ENCODE assay signal across 1 cellular context in the genomic region with DNA sequence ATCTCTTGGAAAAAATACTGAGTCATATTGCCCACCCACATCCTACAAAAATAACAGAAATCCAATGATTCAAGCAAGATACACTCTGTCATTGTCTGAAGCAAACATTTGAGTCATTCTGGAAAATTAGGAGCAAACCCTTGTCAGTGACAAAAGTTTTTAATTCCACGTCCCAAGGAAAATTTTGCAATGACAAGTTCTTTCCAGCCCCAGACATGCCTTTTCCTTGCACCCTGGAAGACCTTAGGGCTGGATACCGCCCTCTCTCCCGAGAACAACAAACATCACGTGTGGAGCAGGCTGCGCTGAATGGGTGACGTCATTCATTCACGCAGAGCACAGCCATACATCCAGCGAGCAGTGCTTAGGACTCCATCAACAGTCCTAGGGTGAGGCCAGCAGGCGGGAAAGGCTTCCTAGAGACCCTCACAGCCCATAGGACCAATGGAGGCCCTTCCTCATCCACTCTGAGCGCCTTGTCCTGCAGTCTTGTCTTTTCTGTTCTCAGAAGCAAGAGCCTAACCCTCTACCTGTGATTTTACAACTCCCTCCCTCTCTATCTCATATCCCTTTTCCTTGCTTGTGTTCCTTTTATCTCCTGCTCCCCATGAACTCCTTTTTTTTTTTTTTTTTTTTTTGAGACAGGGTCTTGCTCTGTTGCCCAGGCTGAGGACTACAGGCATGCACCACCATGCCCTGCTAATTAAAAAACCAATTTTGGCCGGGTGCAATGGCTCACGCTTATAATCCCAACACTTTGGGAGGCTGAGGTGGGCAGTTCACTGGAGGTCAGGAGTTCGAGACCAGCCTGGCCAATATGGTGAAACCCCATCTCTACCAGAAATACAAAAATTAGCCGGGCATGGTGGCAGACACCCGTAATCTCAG.
A peak's percentile ranks its signal among the peaks of the same experiment; 100 is the strongest.
TF ChIP-seq lines count a peak whose summit lies in the region.

No MANE protein-coding gene starts in this region.

TF ChIP-seq in K562, 482 proteins besides CTCF, POLR2A, EP300 and RAD21 (continued from another document and continues in another):
- no peak for TF ChIP-seq ZBED1 (IDR thresholded peaks at IDR 0.05)
- no peak for TF ChIP-seq ESRRA (IDR thresholded peaks at IDR 0.05; ENCODE audit: borderline replicate concordance, low read depth)
- TF ChIP-seq NCOR1 (IDR thresholded peaks at IDR 0.05): no peak
- no peak for TF ChIP-seq STAT5B (CRISPR knock-in tag; IDR thresholded peaks at IDR 0.05)
- TF ChIP-seq BMI1 (IDR thresholded peaks at IDR 0.05; ENCODE audit: low read length): no peak
- TF ChIP-seq ZSCAN32 (CRISPR knock-in tag; IDR thresholded peaks at IDR 0.05): no peak
- TF ChIP-seq, protein P1, sequence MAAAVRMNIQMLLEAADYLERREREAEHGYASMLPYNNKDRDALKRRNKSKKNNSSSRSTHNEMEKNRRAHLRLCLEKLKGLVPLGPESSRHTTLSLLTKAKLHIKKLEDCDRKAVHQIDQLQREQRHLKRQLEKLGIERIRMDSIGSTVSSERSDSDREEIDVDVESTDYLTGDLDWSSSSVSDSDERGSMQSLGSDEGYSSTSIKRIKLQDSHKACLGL (CRISPR knock-in tag; IDR thresholded peaks at IDR 0.05; ENCODE audit: borderline replicate concordance, poor library complexity, severe bottlenecking): no peak
- TF ChIP-seq ZC3H4 (CRISPR knock-in tag; IDR thresholded peaks at IDR 0.05; ENCODE audit: borderline replicate concordance): no peak
- no peak for TF ChIP-seq STAT5A (IDR thresholded peaks at IDR 0.05; ENCODE audit: borderline replicate concordance, low read length)
- 0 out of 2 replicates have a peak, but pooled peaks have one; percentile 35 for TF ChIP-seq GABPB1 (CRISPR knock-in tag; IDR thresholded peaks at IDR 0.05)
- TF ChIP-seq MCM3 (IDR thresholded peaks at IDR 0.05): no peak
- no peak for TF ChIP-seq KLF10 (CRISPR knock-in tag; IDR thresholded peaks at IDR 0.05)
- TF ChIP-seq, protein P2, sequence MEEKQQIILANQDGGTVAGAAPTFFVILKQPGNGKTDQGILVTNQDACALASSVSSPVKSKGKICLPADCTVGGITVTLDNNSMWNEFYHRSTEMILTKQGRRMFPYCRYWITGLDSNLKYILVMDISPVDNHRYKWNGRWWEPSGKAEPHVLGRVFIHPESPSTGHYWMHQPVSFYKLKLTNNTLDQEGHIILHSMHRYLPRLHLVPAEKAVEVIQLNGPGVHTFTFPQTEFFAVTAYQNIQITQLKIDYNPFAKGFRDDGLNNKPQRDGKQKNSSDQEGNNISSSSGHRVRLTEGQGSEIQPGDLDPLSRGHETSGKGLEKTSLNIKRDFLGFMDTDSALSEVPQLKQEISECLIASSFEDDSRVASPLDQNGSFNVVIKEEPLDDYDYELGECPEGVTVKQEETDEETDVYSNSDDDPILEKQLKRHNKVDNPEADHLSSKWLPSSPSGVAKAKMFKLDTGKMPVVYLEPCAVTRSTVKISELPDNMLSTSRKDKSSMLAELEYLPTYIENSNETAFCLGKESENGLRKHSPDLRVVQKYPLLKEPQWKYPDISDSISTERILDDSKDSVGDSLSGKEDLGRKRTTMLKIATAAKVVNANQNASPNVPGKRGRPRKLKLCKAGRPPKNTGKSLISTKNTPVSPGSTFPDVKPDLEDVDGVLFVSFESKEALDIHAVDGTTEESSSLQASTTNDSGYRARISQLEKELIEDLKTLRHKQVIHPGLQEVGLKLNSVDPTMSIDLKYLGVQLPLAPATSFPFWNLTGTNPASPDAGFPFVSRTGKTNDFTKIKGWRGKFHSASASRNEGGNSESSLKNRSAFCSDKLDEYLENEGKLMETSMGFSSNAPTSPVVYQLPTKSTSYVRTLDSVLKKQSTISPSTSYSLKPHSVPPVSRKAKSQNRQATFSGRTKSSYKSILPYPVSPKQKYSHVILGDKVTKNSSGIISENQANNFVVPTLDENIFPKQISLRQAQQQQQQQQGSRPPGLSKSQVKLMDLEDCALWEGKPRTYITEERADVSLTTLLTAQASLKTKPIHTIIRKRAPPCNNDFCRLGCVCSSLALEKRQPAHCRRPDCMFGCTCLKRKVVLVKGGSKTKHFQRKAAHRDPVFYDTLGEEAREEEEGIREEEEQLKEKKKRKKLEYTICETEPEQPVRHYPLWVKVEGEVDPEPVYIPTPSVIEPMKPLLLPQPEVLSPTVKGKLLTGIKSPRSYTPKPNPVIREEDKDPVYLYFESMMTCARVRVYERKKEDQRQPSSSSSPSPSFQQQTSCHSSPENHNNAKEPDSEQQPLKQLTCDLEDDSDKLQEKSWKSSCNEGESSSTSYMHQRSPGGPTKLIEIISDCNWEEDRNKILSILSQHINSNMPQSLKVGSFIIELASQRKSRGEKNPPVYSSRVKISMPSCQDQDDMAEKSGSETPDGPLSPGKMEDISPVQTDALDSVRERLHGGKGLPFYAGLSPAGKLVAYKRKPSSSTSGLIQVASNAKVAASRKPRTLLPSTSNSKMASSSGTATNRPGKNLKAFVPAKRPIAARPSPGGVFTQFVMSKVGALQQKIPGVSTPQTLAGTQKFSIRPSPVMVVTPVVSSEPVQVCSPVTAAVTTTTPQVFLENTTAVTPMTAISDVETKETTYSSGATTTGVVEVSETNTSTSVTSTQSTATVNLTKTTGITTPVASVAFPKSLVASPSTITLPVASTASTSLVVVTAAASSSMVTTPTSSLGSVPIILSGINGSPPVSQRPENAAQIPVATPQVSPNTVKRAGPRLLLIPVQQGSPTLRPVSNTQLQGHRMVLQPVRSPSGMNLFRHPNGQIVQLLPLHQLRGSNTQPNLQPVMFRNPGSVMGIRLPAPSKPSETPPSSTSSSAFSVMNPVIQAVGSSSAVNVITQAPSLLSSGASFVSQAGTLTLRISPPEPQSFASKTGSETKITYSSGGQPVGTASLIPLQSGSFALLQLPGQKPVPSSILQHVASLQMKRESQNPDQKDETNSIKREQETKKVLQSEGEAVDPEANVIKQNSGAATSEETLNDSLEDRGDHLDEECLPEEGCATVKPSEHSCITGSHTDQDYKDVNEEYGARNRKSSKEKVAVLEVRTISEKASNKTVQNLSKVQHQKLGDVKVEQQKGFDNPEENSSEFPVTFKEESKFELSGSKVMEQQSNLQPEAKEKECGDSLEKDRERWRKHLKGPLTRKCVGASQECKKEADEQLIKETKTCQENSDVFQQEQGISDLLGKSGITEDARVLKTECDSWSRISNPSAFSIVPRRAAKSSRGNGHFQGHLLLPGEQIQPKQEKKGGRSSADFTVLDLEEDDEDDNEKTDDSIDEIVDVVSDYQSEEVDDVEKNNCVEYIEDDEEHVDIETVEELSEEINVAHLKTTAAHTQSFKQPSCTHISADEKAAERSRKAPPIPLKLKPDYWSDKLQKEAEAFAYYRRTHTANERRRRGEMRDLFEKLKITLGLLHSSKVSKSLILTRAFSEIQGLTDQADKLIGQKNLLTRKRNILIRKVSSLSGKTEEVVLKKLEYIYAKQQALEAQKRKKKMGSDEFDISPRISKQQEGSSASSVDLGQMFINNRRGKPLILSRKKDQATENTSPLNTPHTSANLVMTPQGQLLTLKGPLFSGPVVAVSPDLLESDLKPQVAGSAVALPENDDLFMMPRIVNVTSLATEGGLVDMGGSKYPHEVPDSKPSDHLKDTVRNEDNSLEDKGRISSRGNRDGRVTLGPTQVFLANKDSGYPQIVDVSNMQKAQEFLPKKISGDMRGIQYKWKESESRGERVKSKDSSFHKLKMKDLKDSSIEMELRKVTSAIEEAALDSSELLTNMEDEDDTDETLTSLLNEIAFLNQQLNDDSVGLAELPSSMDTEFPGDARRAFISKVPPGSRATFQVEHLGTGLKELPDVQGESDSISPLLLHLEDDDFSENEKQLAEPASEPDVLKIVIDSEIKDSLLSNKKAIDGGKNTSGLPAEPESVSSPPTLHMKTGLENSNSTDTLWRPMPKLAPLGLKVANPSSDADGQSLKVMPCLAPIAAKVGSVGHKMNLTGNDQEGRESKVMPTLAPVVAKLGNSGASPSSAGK (IDR thresholded peaks at IDR 0.05): peak; percentile 89
- TF ChIP-seq TAF15 (IDR thresholded peaks at IDR 0.05; ENCODE audit: low read depth, low read length): no peak
- TF ChIP-seq, protein P3, sequence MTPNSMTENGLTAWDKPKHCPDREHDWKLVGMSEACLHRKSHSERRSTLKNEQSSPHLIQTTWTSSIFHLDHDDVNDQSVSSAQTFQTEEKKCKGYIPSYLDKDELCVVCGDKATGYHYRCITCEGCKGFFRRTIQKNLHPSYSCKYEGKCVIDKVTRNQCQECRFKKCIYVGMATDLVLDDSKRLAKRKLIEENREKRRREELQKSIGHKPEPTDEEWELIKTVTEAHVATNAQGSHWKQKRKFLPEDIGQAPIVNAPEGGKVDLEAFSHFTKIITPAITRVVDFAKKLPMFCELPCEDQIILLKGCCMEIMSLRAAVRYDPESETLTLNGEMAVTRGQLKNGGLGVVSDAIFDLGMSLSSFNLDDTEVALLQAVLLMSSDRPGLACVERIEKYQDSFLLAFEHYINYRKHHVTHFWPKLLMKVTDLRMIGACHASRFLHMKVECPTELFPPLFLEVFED (CRISPR knock-in tag; conservative IDR thresholded peaks at IDR 0.05): no peak
- TF ChIP-seq NR2C1 (IDR thresholded peaks at IDR 0.05): no peak
- no peak for TF ChIP-seq NR2C1 (tag; IDR thresholded peaks at IDR 0.05)
- TF ChIP-seq, protein P4, sequence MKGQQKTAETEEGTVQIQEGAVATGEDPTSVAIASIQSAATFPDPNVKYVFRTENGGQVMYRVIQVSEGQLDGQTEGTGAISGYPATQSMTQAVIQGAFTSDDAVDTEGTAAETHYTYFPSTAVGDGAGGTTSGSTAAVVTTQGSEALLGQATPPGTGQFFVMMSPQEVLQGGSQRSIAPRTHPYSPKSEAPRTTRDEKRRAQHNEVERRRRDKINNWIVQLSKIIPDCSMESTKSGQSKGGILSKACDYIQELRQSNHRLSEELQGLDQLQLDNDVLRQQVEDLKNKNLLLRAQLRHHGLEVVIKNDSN (CRISPR knock-in tag; IDR thresholded peaks at IDR 0.05): peak; percentile 97
- TF ChIP-seq CAMTA2 (CRISPR knock-in tag; conservative IDR thresholded peaks at IDR 0.05): no peak
- peak; percentile 24 for TF ChIP-seq PHF20 (IDR thresholded peaks at IDR 0.05; ENCODE audit: partially characterized antibody)
- no peak for TF ChIP-seq ZNF699 (CRISPR knock-in tag; IDR thresholded peaks at IDR 0.05; ENCODE audit: insufficient replicate concordance)
- TF ChIP-seq, protein P5, sequence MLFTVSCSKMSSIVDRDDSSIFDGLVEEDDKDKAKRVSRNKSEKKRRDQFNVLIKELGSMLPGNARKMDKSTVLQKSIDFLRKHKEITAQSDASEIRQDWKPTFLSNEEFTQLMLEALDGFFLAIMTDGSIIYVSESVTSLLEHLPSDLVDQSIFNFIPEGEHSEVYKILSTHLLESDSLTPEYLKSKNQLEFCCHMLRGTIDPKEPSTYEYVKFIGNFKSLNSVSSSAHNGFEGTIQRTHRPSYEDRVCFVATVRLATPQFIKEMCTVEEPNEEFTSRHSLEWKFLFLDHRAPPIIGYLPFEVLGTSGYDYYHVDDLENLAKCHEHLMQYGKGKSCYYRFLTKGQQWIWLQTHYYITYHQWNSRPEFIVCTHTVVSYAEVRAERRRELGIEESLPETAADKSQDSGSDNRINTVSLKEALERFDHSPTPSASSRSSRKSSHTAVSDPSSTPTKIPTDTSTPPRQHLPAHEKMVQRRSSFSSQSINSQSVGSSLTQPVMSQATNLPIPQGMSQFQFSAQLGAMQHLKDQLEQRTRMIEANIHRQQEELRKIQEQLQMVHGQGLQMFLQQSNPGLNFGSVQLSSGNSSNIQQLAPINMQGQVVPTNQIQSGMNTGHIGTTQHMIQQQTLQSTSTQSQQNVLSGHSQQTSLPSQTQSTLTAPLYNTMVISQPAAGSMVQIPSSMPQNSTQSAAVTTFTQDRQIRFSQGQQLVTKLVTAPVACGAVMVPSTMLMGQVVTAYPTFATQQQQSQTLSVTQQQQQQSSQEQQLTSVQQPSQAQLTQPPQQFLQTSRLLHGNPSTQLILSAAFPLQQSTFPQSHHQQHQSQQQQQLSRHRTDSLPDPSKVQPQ (CRISPR knock-in tag; IDR thresholded peaks at IDR 0.05; ENCODE audit: borderline replicate concordance): no peak; the same call in 1 of the 2 replicates
- no peak for TF ChIP-seq HMG20B (CRISPR knock-in tag; IDR thresholded peaks at IDR 0.05)
- TF ChIP-seq ZNF75A (CRISPR knock-in tag; IDR thresholded peaks at IDR 0.05): 0 out of 2 replicates have a peak, but pooled peaks have one; percentile 62
- TF ChIP-seq, protein P6, sequence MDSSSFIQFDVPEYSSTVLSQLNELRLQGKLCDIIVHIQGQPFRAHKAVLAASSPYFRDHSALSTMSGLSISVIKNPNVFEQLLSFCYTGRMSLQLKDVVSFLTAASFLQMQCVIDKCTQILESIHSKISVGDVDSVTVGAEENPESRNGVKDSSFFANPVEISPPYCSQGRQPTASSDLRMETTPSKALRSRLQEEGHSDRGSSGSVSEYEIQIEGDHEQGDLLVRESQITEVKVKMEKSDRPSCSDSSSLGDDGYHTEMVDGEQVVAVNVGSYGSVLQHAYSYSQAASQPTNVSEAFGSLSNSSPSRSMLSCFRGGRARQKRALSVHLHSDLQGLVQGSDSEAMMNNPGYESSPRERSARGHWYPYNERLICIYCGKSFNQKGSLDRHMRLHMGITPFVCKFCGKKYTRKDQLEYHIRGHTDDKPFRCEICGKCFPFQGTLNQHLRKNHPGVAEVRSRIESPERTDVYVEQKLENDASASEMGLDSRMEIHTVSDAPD (CRISPR knock-in tag; IDR thresholded peaks at IDR 0.05): no peak
- no peak for TF ChIP-seq FOXA1 (IDR thresholded peaks at IDR 0.05; ENCODE audit: borderline replicate concordance)
- TF ChIP-seq, protein P7, sequence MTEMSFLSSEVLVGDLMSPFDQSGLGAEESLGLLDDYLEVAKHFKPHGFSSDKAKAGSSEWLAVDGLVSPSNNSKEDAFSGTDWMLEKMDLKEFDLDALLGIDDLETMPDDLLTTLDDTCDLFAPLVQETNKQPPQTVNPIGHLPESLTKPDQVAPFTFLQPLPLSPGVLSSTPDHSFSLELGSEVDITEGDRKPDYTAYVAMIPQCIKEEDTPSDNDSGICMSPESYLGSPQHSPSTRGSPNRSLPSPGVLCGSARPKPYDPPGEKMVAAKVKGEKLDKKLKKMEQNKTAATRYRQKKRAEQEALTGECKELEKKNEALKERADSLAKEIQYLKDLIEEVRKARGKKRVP (CRISPR knock-in tag; IDR thresholded peaks at IDR 0.05): 0 out of 2 replicates have a peak, but pooled peaks have one; percentile 8
- TF ChIP-seq MCM7 (IDR thresholded peaks at IDR 0.05): no peak
- TF ChIP-seq PTBP1 (IDR thresholded peaks at IDR 0.05; ENCODE audit: low read depth, low read length): no peak
- TF ChIP-seq TEAD2 (tag; IDR thresholded peaks at IDR 0.05): no peak
- no peak for TF ChIP-seq ZNF347 (CRISPR knock-in tag; IDR thresholded peaks at IDR 0.05; ENCODE audit: low read depth)
- TF ChIP-seq, protein P8, sequence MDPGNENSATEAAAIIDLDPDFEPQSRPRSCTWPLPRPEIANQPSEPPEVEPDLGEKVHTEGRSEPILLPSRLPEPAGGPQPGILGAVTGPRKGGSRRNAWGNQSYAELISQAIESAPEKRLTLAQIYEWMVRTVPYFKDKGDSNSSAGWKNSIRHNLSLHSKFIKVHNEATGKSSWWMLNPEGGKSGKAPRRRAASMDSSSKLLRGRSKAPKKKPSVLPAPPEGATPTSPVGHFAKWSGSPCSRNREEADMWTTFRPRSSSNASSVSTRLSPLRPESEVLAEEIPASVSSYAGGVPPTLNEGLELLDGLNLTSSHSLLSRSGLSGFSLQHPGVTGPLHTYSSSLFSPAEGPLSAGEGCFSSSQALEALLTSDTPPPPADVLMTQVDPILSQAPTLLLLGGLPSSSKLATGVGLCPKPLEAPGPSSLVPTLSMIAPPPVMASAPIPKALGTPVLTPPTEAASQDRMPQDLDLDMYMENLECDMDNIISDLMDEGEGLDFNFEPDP (CRISPR knock-in tag; IDR thresholded peaks at IDR 0.05): no peak
- no peak for TF ChIP-seq CBFB (CRISPR knock-in tag; IDR thresholded peaks at IDR 0.05)
- TF ChIP-seq, protein P9, sequence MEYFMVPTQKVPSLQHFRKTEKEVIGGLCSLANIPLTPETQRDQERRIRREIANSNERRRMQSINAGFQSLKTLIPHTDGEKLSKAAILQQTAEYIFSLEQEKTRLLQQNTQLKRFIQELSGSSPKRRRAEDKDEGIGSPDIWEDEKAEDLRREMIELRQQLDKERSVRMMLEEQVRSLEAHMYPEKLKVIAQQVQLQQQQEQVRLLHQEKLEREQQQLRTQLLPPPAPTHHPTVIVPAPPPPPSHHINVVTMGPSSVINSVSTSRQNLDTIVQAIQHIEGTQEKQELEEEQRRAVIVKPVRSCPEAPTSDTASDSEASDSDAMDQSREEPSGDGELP (CRISPR knock-in tag; IDR thresholded peaks at IDR 0.05; ENCODE audit: borderline replicate concordance): peak; percentile 59; the same call in 1 of the 2 replicates
- no peak for TF ChIP-seq ZNF707 (CRISPR knock-in tag; conservative IDR thresholded peaks at IDR 0.05)
